5 cellular contexts compared by ENCODE assay signal in genomic region chr9:74875656-74876055, GRCh38.
"Had no signal": no experiment of that assay in that cellular context is flagged by ENCODE, and none has a peak within 500 bp of the region (broad histone marks: within the 10 kb centered on the region; RNA-seq: fewer than 3 reads in every experiment).

No MANE protein-coding gene starts in this region.

- DNase-seq: H9, HCEC 1CT had no signal

- H3K4me2 ChIP-seq: GM23338 had no signal

- H3K27ac Mint-ChIP-seq: GM23338, H9, IgD-negative memory B cell had no signal

- H2AFZ ChIP-seq: GM23338 had no signal

- H3K27ac ChIP-seq: HL-60 had no signal

- H3K36me3 Mint-ChIP-seq: IgD-negative memory B cell had no signal

- H3K9me3 Mint-ChIP-seq: GM23338, H9 had no signal

- H3K4me1 Mint-ChIP-seq: GM23338 had no signal

- H3K4me3 Mint-ChIP-seq: GM23338, H9, IgD-negative memory B cell had no signal

- H3K4me3 ChIP-seq: GM23338 had no signal
